In the genomic region with DNA sequence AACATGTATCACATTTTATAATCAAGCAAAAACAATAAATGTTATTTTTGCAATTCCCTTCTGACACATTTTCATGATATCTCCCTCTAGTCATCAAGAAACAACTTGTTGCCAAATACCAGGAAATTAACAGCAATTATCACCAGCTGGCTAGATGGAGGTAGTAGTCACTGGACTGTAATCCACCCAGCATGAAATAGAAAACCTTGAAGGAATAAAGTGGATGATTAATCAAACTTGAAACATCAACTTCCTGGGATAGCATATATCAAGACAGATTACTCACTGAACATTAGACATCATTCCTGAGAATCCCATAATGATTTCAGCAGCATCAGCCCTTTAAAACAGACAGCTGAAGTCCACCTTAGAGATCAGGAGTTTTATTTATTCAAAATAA, we compare ENCODE assay signal across 24 cellular contexts.
DNase-seq lines count a peak whose midpoint lies in the region; ATAC-seq and TF ChIP-seq lines count a peak whose summit lies in the region.
"Had no signal": no experiment of that assay in that cellular context is flagged by ENCODE, and none has a peak within 500 bp of the region (broad histone marks: within the 10 kb centered on the region; RNA-seq: fewer than 3 reads in every experiment).

No MANE protein-coding gene starts in this region.

- H3K4me3 Mint-ChIP-seq in natural killer cell, result no peak overlapping the region
- H3K4me3 Mint-ChIP-seq: activated B cell treated with CpG ODN at 0.5 μM for 24 hours; activated T-helper 1 cell treated with anti-CD3 and anti-CD28 coated beads, Interleukin-12 subunit alpha, Interleukin-12 subunit beta, Interleukin-2, Interleukin-4 antibody, amounts not matched to agents 30 ng/mL and 10 ng/mL and 1 ng/mL, durations not matched to agents 14 hours and 24 hours and 36 hours; CD4-positive, CD25-positive, alpha-beta regulatory T cell; nephron had no signal

- intact Hi-C loops in natural killer cell (cut with micrococcal nuclease), result no loop called here

- ATAC-seq in natural killer cell (no peak), GM21576 (IDR thresholded peaks at IDR 0.05; ENCODE audit: unreplicated experiment) (no peak)
- ATAC-seq: pancreas, right lobe of liver had no signal

- no peak overlapping the region for H3K4me3 ChIP-seq in epithelial cell of esophagus (ENCODE audit: low read length)
- H3K4me3 ChIP-seq: hepatocyte, pancreas, right lobe of liver had no signal

- no peaks in the 10 kb centered on the region for H3K27me3 Mint-ChIP-seq in natural killer cell (ENCODE audit: low read depth in 2 of 2)
- H3K27me3 Mint-ChIP-seq: activated B cell treated with CpG ODN at 0.5 μM for 24 hours; CD4-positive, CD25-positive, alpha-beta regulatory T cell had no signal

- TF ChIP-seq CTCF in epithelial cell of esophagus (IDR thresholded peaks at IDR 0.05; ENCODE audit: insufficient read depth, low read depth, low read length, missing control alignments) (no peak), natural killer cell (IDR thresholded peaks at IDR 0.05) (no peak)

- peak; percentile 23 for DNase-seq in DMS 273 (lab: John Stamatoyannopoulos, UW; ENCODE audit: unreplicated experiment)
- peak; percentile 81 for DNase-seq in NCI-H226
- peak; percentile 96 for DNase-seq in epithelial cell of esophagus (ENCODE audit: low read depth)
- peak; percentile 3 for DNase-seq in non-pigmented ciliary epithelial cell (ENCODE audit: low read depth)
- DNase-seq in T-helper 9 cell, result no peak
- no peak for DNase-seq in natural killer cell
- DNase-seq: activated B cell treated with CpG ODN at 0.5 μM for 24 hours; activated naive CD4-positive, alpha-beta T cell treated with anti-CD3 and anti-CD28 coated beads, Interleukin-2, amount 50 U/mL, for 16 hours; caudate nucleus; CD4-positive, CD25-positive, alpha-beta regulatory T cell; GDM1; KBM-7; NCI-H1694; NCI-H2227 treated with DMSO at 0.1 percent for 48 hours; NCI-H82; pancreas; right lobe of liver; SHP77; stimulated activated naive CD4-positive, alpha-beta T cell treated with Interleukin-2 at 50 U/mL for 16 hours; T1000 had no signal

- peaks cover 10 to 13% of the 10 kb centered on the region in 2 donors for H3K9me3 Mint-ChIP-seq in natural killer cell

- H3K27ac Mint-ChIP-seq in natural killer cell, result no peak overlapping the region
- H3K27ac Mint-ChIP-seq: activated B cell treated with CpG ODN at 0.5 μM for 24 hours; activated T-helper 1 cell treated with anti-CD3 and anti-CD28 coated beads, Interleukin-12 subunit alpha, Interleukin-12 subunit beta, Interleukin-2, Interleukin-4 antibody, amounts not matched to agents 30 ng/mL and 10 ng/mL and 1 ng/mL, durations not matched to agents 14 hours and 24 hours and 36 hours; CD4-positive, CD25-positive, alpha-beta regulatory T cell; nephron had no signal

- H3K36me3 Mint-ChIP-seq in natural killer cell, result no peaks in the 10 kb centered on the region
- H3K36me3 Mint-ChIP-seq: CD4-positive, CD25-positive, alpha-beta regulatory T cell had no signal

- no peaks in the 10 kb centered on the region for H3K4me1 Mint-ChIP-seq in natural killer cell
- H3K4me1 Mint-ChIP-seq: activated B cell treated with CpG ODN at 0.5 μM for 24 hours; CD4-positive, CD25-positive, alpha-beta regulatory T cell; nephron had no signal

Comparison
In these comparisons a context has a peak if more than half of its experiments do, and no peak if none do; other contexts are left out.
1. DNase-seq: peak in DMS 273 (single experiment), NCI-H226 (single experiment), epithelial cell of esophagus (single experiment) and non-pigmented ciliary epithelial cell (single experiment); none in T-helper 9 cell (single experiment) and natural killer cell (single experiment).